8 cellular contexts compared by ENCODE assay signal in the genomic region with DNA sequence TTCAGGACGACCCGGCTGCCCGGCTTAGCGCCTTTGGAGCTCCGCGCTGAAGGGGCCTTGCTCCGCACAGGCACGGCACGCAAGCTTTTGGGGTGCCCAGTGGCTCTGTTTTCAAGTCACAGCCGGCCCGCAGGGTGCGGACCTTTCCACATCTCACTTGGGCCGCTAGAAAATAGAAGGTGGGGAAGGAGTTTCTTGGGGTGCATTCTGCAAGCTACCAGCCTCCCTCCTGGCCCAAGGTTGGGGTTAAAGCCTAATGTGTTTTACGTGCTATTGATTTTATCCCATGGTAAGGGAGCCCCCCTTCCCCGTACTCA. TPM values are rescaled to one million over a fixed set of nuclear protein-coding genes. Genes with fewer than 3 reads are reported as not detected.
A peak's percentile ranks its signal among the peaks of the same experiment; 100 is the strongest.
DNase-seq lines count a peak whose midpoint lies in the region; ATAC-seq, FAIRE-seq and TF ChIP-seq lines count a peak whose summit lies in the region.

No MANE protein-coding gene starts in this region.

- WGBS in pancreas, 2 donors: 0% methylated on average over 12 to 15 of the region's 15 CpGs

- H3K27me3 ChIP-seq in A673 (replicated peaks; ENCODE audit: insufficient read depth, low read depth, low read length, poor library complexity) (no peaks in the 10 kb centered on the region), pancreas (no peaks in the 10 kb centered on the region)

- in situ Hi-C loops in ACHN (cut with HindIII; ENCODE audit: low pct_ligation_motif_present, low pct_unique_long_range_greater_than_20kb, low sequenced_read_pairs): no loop called here

- H3K36me3 ChIP-seq in A673 (ENCODE audit: insufficient read depth, low read length, poor library complexity, severe bottlenecking) (no peaks in the 10 kb centered on the region), pancreas (no peaks in the 10 kb centered on the region)

- TF ChIP-seq CTCF in A673 (conservative IDR thresholded peaks at IDR 0.05; ENCODE audit: low read depth, low read length) (no peak), epithelial cell of proximal tubule (conservative IDR thresholded peaks at IDR 0.05; ENCODE audit: low read depth, low read length) (no peak), pancreas (IDR thresholded peaks at IDR 0.05) (no peak), GM20000 (IDR thresholded peaks at IDR 0.05; ENCODE audit: extremely low read depth, missing control alignments) (no peak)

- H3K4me3 ChIP-seq in A673 (ENCODE audit: low read depth, low read length, poor library complexity, severe bottlenecking) (peak overlapping the region; percentile 89), epithelial cell of proximal tubule (ENCODE audit: low read depth, low read length) (peak overlapping the region; percentile 71), pancreas (peak overlapping the region; percentile 93 to 99 (median 96))

- no peaks in the 10 kb centered on the region for H3K4me1 ChIP-seq in A673 (ENCODE audit: insufficient read depth, low read length, poor library complexity, severe bottlenecking)
- H3K4me1 ChIP-seq in pancreas: peaks cover 6 to 16% (median 7%) of the 10 kb centered on the region in 3 donors

- no peaks in the 10 kb centered on the region for H3K9me3 ChIP-seq in A673 (ENCODE audit: low read depth, low read length, poor library complexity, severe bottlenecking)
- H3K9me3 ChIP-seq in pancreas: no peaks in the 10 kb centered on the region

- CTCF ChIA-PET in A673 (lab: Charles Lee): no interaction called here

- ATAC-seq in GM21390 (IDR thresholded peaks at IDR 0.05; ENCODE audit: unreplicated experiment): peak; percentile 41
- peak in 2 of 4 donors; percentile 58 to 62 for ATAC-seq in pancreas

- no peak for FAIRE-seq in pancreas (lab: Jason Lieb, UNC)

- DNase-seq in A673 (ENCODE audit: low spot score) (no peak), epithelial cell of proximal tubule (ENCODE audit: low read depth) (no peak), pancreas (no peak), ACHN (no peak), GM20000 (ENCODE audit: low spot score) (no peak), SW 1271 (lab: John Stamatoyannopoulos, UW) (no peak)

- POLR2A ChIA-PET in A673 (lab: Charles Lee; ENCODE audit: low non-redundant PET): no interaction called here

- BruUV-seq in A673 (replicated peaks; lab: Mats Ljungman, UMichigan): no TSS peak

- H3K27ac ChIP-seq in A673 (ENCODE audit: low read depth, low read length, poor library complexity, severe bottlenecking): peak overlapping the region; percentile 88
- peak overlapping the region; percentile 84 to 90 (median 88) for H3K27ac ChIP-seq in pancreas

- intact Hi-C loops in A673 (cut with micrococcal nuclease; ENCODE audit: unreplicated experiment) (no loop called here), pancreas (cut with DNase I) (no loop called here)

TF ChIP-seq in PFSK-1, 5 proteins besides CTCF, POLR2A, EP300 and RAD21:
- TF ChIP-seq, protein P1, sequence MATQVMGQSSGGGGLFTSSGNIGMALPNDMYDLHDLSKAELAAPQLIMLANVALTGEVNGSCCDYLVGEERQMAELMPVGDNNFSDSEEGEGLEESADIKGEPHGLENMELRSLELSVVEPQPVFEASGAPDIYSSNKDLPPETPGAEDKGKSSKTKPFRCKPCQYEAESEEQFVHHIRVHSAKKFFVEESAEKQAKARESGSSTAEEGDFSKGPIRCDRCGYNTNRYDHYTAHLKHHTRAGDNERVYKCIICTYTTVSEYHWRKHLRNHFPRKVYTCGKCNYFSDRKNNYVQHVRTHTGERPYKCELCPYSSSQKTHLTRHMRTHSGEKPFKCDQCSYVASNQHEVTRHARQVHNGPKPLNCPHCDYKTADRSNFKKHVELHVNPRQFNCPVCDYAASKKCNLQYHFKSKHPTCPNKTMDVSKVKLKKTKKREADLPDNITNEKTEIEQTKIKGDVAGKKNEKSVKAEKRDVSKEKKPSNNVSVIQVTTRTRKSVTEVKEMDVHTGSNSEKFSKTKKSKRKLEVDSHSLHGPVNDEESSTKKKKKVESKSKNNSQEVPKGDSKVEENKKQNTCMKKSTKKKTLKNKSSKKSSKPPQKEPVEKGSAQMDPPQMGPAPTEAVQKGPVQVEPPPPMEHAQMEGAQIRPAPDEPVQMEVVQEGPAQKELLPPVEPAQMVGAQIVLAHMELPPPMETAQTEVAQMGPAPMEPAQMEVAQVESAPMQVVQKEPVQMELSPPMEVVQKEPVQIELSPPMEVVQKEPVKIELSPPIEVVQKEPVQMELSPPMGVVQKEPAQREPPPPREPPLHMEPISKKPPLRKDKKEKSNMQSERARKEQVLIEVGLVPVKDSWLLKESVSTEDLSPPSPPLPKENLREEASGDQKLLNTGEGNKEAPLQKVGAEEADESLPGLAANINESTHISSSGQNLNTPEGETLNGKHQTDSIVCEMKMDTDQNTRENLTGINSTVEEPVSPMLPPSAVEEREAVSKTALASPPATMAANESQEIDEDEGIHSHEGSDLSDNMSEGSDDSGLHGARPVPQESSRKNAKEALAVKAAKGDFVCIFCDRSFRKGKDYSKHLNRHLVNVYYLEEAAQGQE (IDR thresholded peaks at IDR 0.05; ENCODE audit: insufficient read depth in 1 of 2, low read depth in 2 of 2, low read length in 2 of 2): no peak
- 0 out of 2 replicates have a peak, but pooled peaks have one; percentile 1 for TF ChIP-seq TAF1 (IDR thresholded peaks at IDR 0.05; ENCODE audit: borderline replicate concordance, insufficient read depth, low read length)
TF ChIP-seq in PFSK-1: peak in this region for 1.

RNA-seq across cellular contexts. Expression of a gene that starts 0.6 kb away (rescaled TPM):
- 20.1 and 20.6 TPM in 2 replicates for total RNA-seq in A673 (2021)
- 6.3 TPM for polyA plus RNA-seq in PFSK-1 (2012; ENCODE audit: insufficient read length, low read depth)
- 6.4 and 10.6 TPM in 2 replicates for total RNA-seq in epithelial cell of proximal tubule
- 1 to 10 TPM; 5.7 to 8.5 (median 6.5) TPM for total RNA-seq in pancreas
- polyA plus RNA-seq in pancreas: 1 to 10 TPM; 4.0 to 5.7 TPM

RNA-seq across cellular contexts. Expression of a gene that starts 0.6 kb away (rescaled TPM):
- 21.4 and 23.0 TPM in 2 replicates for total RNA-seq in A673 (2021)
- 13.5 TPM for polyA plus RNA-seq in PFSK-1 (2012; ENCODE audit: insufficient read length, low read depth)
- total RNA-seq in epithelial cell of proximal tubule: 17.4 and 24.1 TPM in 2 replicates
- total RNA-seq in pancreas: 1 to 10 TPM; 5.5 to 9.2 (median 6.3) TPM
- polyA plus RNA-seq in pancreas: 1 to 10 TPM; 5.5 to 6.6 TPM
